In genomic region chr10:42969147-42969546, GRCh38 we compare ENCODE assay signal across 16 cellular contexts.
"Had no signal": no experiment of that assay in that cellular context is flagged by ENCODE, and none has a peak within 500 bp of the region (broad histone marks: within the 10 kb centered on the region; RNA-seq: fewer than 3 reads in every experiment).

No MANE protein-coding gene starts in this region.

- H3K4me3 Mint-ChIP-seq: activated naive CD8-positive, alpha-beta T cell treated with anti-CD3 and anti-CD28 coated beads for 36 hours; activated T-cell treated with anti-CD3 and anti-CD28 coated beads, Interleukin-2, amount 50 U/mL, for 4 hours; central memory CD8-positive, alpha-beta T cell; naive thymus-derived CD8-positive, alpha-beta T cell; stimulated activated naive CD8-positive, alpha-beta T cell treated with anti-CD3 and anti-CD28 coated beads, Interleukin-15, Interleukin-2, amounts not matched to agents 100 ng/mL and 50 ng/mL, for 24 hours had no signal

- H3K36me3 ChIP-seq: ovary, tibial artery had no signal

- H3K27me3 ChIP-seq: ovary had no signal

- H3K4me1 ChIP-seq: psoas muscle, tibial artery had no signal

- H3K4me1 Mint-ChIP-seq: activated naive CD8-positive, alpha-beta T cell treated with anti-CD3 and anti-CD28 coated beads for 36 hours; central memory CD8-positive, alpha-beta T cell; naive thymus-derived CD8-positive, alpha-beta T cell had no signal

- H3K27ac Mint-ChIP-seq: activated naive CD8-positive, alpha-beta T cell treated with anti-CD3 and anti-CD28 coated beads for 36 hours; naive thymus-derived CD8-positive, alpha-beta T cell; stimulated activated naive CD8-positive, alpha-beta T cell treated with anti-CD3 and anti-CD28 coated beads, Interleukin-15, Interleukin-2, amounts not matched to agents 100 ng/mL and 50 ng/mL, for 24 hours had no signal

- DNase-seq: activated naive CD4-positive, alpha-beta T cell treated with Interleukin-2 at 50 U/mL for 16 hours; activated naive CD8-positive, alpha-beta T cell treated with anti-CD3 and anti-CD28 coated beads for 36 hours; foreskin fibroblast; naive thymus-derived CD8-positive, alpha-beta T cell; stimulated activated CD4-positive, alpha-beta T cell treated with anti-CD3 and anti-CD28 coated beads, Interleukin-12 subunit alpha, Interleukin-12 subunit beta, amount 100 ng/mL, for 4 hours; stimulated activated CD4-positive, alpha-beta T cell treated with anti-CD3 and anti-CD28 coated beads, Interleukin-4, amount 100 ng/mL, for 4 hours; T-helper 1 cell had no signal

- H3K36me3 Mint-ChIP-seq: activated naive CD8-positive, alpha-beta T cell treated with anti-CD3 and anti-CD28 coated beads for 36 hours; naive thymus-derived CD8-positive, alpha-beta T cell had no signal

- H3K27ac ChIP-seq: coronary artery, epithelial cell of prostate, ovary, psoas muscle, tibial artery had no signal

- H3K9me3 Mint-ChIP-seq: activated naive CD8-positive, alpha-beta T cell treated with anti-CD3 and anti-CD28 coated beads for 36 hours; activated T-cell treated with anti-CD3 and anti-CD28 coated beads, Interleukin-2, amount 50 U/mL, for 4 hours; central memory CD8-positive, alpha-beta T cell; naive thymus-derived CD8-positive, alpha-beta T cell; stimulated activated naive CD8-positive, alpha-beta T cell treated with anti-CD3 and anti-CD28 coated beads, Interleukin-15, Interleukin-2, amounts not matched to agents 100 ng/mL and 50 ng/mL, for 24 hours had no signal

- H3K4me3 ChIP-seq: coronary artery, lung, ovary, psoas muscle, tibial artery had no signal

- H3K9me3 ChIP-seq: ovary, psoas muscle, tibial artery had no signal
